ENCODE assay signal across 8 cellular contexts in the genomic region with DNA sequence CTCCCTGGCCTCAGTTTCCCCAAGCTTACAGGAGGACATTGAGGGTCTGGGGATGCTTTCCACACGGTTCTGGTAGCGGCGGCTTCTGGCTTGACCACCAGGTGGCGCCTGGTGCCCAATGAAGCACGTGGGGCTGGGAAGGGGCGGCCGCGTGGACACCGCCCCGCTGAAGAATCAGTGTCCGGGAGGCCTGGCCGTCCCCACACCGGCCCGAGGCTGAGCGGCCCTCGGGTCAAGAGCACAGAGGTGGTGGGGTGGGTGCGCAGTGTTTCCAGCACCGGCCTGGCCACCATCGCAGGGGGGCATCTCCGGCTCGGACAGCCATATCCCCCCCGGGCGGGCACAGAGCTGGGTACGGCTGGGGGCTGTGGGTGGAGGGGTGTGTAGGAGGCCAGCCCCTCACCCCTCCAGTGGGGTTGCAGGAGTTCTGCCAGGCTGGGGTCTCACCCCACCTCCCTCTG. TPM values are rescaled to one million over a fixed set of nuclear protein-coding genes. Genes with fewer than 3 reads are reported as not detected.
DNase-seq lines count a peak whose midpoint lies in the region; ATAC-seq, FAIRE-seq and TF ChIP-seq lines count a peak whose summit lies in the region.

No MANE protein-coding gene starts in this region.

- peaks cover 2% of the 10 kb centered on the region for H3K27me3 Mint-ChIP-seq in activated B cell treated with CpG ODN at 0.5 μM for 24 hours

- no peak overlapping the region for H3K9ac ChIP-seq in kidney (ENCODE audit: low read length in 2 of 2)

- DNase-seq in DMS114 treated with DMSO at 0.1 percent for 48 hours (lab: John Stamatoyannopoulos, UW; ENCODE audit: unreplicated experiment) (peak; percentile 42), LNCaP clone FGC (ENCODE audit: low read depth) (no peak), activated B cell treated with CpG ODN at 0.5 μM for 24 hours (peak; percentile 69), breast epithelium (ENCODE audit: low spot score in 2 of 2) (no peak), kidney (peak; percentile 90)
- peak; percentile 64 to 76 for DNase-seq in stimulated activated CD4-positive, alpha-beta T cell treated with anti-CD3 and anti-CD28 coated beads, Interleukin-2, amount 100 ng/mL, for 48 hours

- no peak overlapping the region for H3K27ac ChIP-seq in breast epithelium
- H3K27ac ChIP-seq in kidney (ENCODE audit: low read depth in 2 of 2, low read length in 2 of 2), result no peak overlapping the region

- POLR2A ChIA-PET in activated B cell treated with CpG ODN at 0.5 μM for 24 hours (lab: Charles Lee), result no interaction called here

- H3K4me1 ChIP-seq in breast epithelium (no peaks in the 10 kb centered on the region), kidney (ENCODE audit: control insufficient read depth in 1 of 2, insufficient read depth in 1 of 2, low read depth in 1 of 2, low read length in 2 of 2) (peaks cover 0 to 2% of the 10 kb centered on the region in 2 donors)

- no peaks in the 10 kb centered on the region for H3K36me3 ChIP-seq in breast epithelium
- H3K36me3 ChIP-seq in kidney (ENCODE audit: control insufficient read depth in 1 of 2, insufficient read depth in 2 of 2, low read length in 2 of 2), result no peaks in the 10 kb centered on the region

- FAIRE-seq in kidney (lab: Jason Lieb, UNC), result no peak

- no peaks in the 10 kb centered on the region for H3K4me1 Mint-ChIP-seq in activated B cell treated with CpG ODN at 0.5 μM for 24 hours

- CTCF ChIA-PET in activated B cell treated with CpG ODN at 0.5 μM for 24 hours (lab: Charles Lee), result interaction anchor here (0.8 to 4.8 kb wide), 11 partner anchors 13 to 441 kb away, joined by 3 to 61 read pairs (median 5); a partner anchor contains a TSS

- intact Hi-C loops in activated B cell treated with CpG ODN at 0.5 μM for 24 hours (cut with micrococcal nuclease), result loop anchor here (1.0 kb wide), 2 partner anchors 174 to 420 kb away; a partner anchor contains a TSS
- intact Hi-C loops in breast epithelium (cut with DNase I; ENCODE audit: low total_unique reads), result no loop called here
- intact Hi-C loops in kidney (cut with DNase I), result loop anchor here (5.0 kb wide), 1 partner anchor 190 kb away; no protein-coding TSS in a partner anchor

- H3K27me3 ChIP-seq in breast epithelium, result no peaks in the 10 kb centered on the region

- no peak overlapping the region for H3K4me3 ChIP-seq in LNCaP clone FGC (ENCODE audit: low read depth, low read length)
- H3K4me3 ChIP-seq in breast epithelium, result peak overlapping the region in 1 of 3 donors; percentile 56
- H3K4me3 ChIP-seq in kidney (ENCODE audit: low read length in 2 of 2), result no peak overlapping the region

- TF ChIP-seq POLR2A in breast epithelium (IDR thresholded peaks at IDR 0.05), result no peak

- H3K27ac Mint-ChIP-seq in activated B cell treated with CpG ODN at 0.5 μM for 24 hours, result no peak overlapping the region

- no peak overlapping the region for H3K4me3 Mint-ChIP-seq in activated B cell treated with CpG ODN at 0.5 μM for 24 hours

- H3K9me3 ChIP-seq in breast epithelium (no peaks in the 10 kb centered on the region), kidney (ENCODE audit: control insufficient read depth in 1 of 2, low read length in 2 of 2) (no peaks in the 10 kb centered on the region)

- H3K9me3 Mint-ChIP-seq in activated B cell treated with CpG ODN at 0.5 μM for 24 hours, result no peaks in the 10 kb centered on the region

- ATAC-seq in activated B cell treated with CpG ODN at 0.5 μM for 24 hours (ENCODE audit: low read depth) (peak; percentile 81), GM21515 (IDR thresholded peaks at IDR 0.05; ENCODE audit: unreplicated experiment) (no peak), HG03565 (IDR thresholded peaks at IDR 0.05; ENCODE audit: unreplicated experiment) (no peak)

- TF ChIP-seq CTCF in LNCaP clone FGC (IDR thresholded peaks at IDR 0.05; ENCODE audit: control insufficient read depth, extremely low read depth, insufficient read depth) (peak; percentile 87), activated B cell treated with CpG ODN at 0.5 μM for 24 hours (IDR thresholded peaks at IDR 0.05) (peak; percentile 95), breast epithelium (IDR thresholded peaks at IDR 0.05) (peak; percentile 85 to 96 (median 92)), kidney (IDR thresholded peaks at IDR 0.05; ENCODE audit: borderline replicate concordance, extremely low read depth, insufficient read depth) (peak; percentile 94)

- no peaks in the 10 kb centered on the region for H3K36me3 Mint-ChIP-seq in activated B cell treated with CpG ODN at 0.5 μM for 24 hours (ENCODE audit: low read depth)

RNA-seq across cellular contexts. Expression of a gene that starts 27.8 kb away (rescaled TPM):
- total RNA-seq in activated B cell treated with CpG ODN at 0.5 μM for 24 hours, result 17.7 and 23.0 TPM in 2 replicates
- total RNA-seq in breast epithelium, result 10 to 100 TPM; 15.2 to 31.0 (median 22.3) TPM
- total RNA-seq in kidney, result 36.8 TPM
- 15.8 TPM for polyA plus RNA-seq in kidney (ENCODE audit: insufficient read depth, low read depth, low replicate concordance)

Comparison
In these comparisons a context has a peak if more than half of its experiments do, and no peak if none do; other contexts are left out.
1. DNase-seq: peak in DMS114 treated with DMSO at 0.1 percent for 48 hours (single experiment), activated B cell treated with CpG ODN at 0.5 μM for 24 hours (single experiment), kidney (single experiment) and stimulated activated CD4-positive, alpha-beta T cell treated with anti-CD3 and anti-CD28 coated beads, Interleukin-2, amount 100 ng/mL, for 48 hours (2 of 2); none in LNCaP clone FGC (single experiment) and breast epithelium (0 of 2).
2. Peak in every context shown above with its lines, with median percentiles within 50 percentile points of each other: CTCF ChIP-seq.